In the genomic region with DNA sequence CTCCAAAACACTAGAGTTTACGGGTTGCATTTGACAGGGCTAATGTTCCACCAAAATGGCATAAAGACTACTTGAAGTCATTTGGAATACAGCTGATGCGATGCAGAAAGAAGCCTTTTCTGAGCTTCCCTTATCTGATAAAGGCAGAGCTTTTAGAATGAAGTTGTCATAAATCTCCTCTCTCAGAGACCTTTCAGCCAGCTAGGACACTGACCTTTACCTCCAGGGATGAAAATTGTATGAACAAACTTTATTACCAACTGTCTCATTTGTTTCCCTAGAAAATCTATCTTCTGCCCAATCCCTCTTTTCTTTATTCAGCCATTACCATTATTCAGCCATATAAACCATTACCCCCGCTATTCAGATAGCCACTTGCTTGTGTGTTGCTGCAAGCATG, we compare ENCODE assay signal across 15 cellular contexts. TPM values are rescaled to one million over a fixed set of nuclear protein-coding genes. Genes with fewer than 3 reads are reported as not detected.
DNase-seq lines count a peak whose midpoint lies in the region; ATAC-seq and TF ChIP-seq lines count a peak whose summit lies in the region.
"Had no signal": no experiment of that assay in that cellular context is flagged by ENCODE, and none has a peak within 500 bp of the region (broad histone marks: within the 10 kb centered on the region; RNA-seq: fewer than 3 reads in every experiment).

No MANE protein-coding gene starts in this region.

- TF ChIP-seq POLR2A in IMR-90 (IDR thresholded peaks at IDR 0.05; ENCODE audit: low read depth, low read length) (no peak), breast epithelium (IDR thresholded peaks at IDR 0.05) (no peak)

- no peak overlapping the region for H2BK120ac ChIP-seq in IMR-90 (ENCODE audit: low read depth, low read length)

- CTCF ChIA-PET in IMR-90 (lab: Yijun Ruan, JAX) = interaction anchor here (1.0 kb wide), 1 partner anchor 86 kb away, joined by 4 read pairs; no protein-coding TSS in a partner anchor

- intact Hi-C loops in IMR-90 (cut with micrococcal nuclease) (no loop called here), breast epithelium (cut with DNase I; ENCODE audit: low total_unique reads) (no loop called here)

- in situ Hi-C loops in IMR-90 (cut with MboI; ENCODE audit: low sequenced_read_pairs) = no loop called here

- dilution Hi-C loops in IMR-90 (cut with HindIII; ENCODE audit: low sequenced_read_pairs, unreplicated experiment) = no loop called here

- H2AK5ac ChIP-seq in IMR-90 (ENCODE audit: low read depth, low read length) = no peak overlapping the region

- no peak for TF ChIP-seq CTCF in IMR-90 (conservative IDR thresholded peaks at IDR 0.05; ENCODE audit: low read depth, low read length)
- TF ChIP-seq CTCF in fibroblast of villous mesenchyme (IDR thresholded peaks at IDR 0.05; ENCODE audit: insufficient read depth, low read depth, low read length) = no peak
- TF ChIP-seq CTCF in breast epithelium (IDR thresholded peaks at IDR 0.05) = no peak

- H2AFZ ChIP-seq in IMR-90 (replicated peaks; ENCODE audit: low read length, poor library complexity) = no peak overlapping the region

- H2AK9ac ChIP-seq in IMR-90 (replicated peaks; ENCODE audit: low read depth, low read length, poor library complexity) = no peak overlapping the region

- H3K4me2 ChIP-seq in IMR-90 (ENCODE audit: low read depth, low read length) = no peak overlapping the region
- H3K4me2 ChIP-seq: A549 had no signal

- no peak overlapping the region for H4K91ac ChIP-seq in IMR-90 (ENCODE audit: insufficient read depth, low read depth, low read length)

- no peak overlapping the region for H3K4me3 ChIP-seq in IMR-90 (ENCODE audit: insufficient read depth, low read depth, low read length)
- no peak overlapping the region for H3K4me3 ChIP-seq in fibroblast of villous mesenchyme (ENCODE audit: low read depth, low read length)
- H3K4me3 ChIP-seq in breast epithelium = no peak overlapping the region
- H3K4me3 ChIP-seq: A549, GM23248 had no signal

- TF ChIP-seq RAD21 in IMR-90 (IDR thresholded peaks at IDR 0.05; ENCODE audit: low read length) = no peak

- H2BK15ac ChIP-seq in IMR-90 (ENCODE audit: low read depth, low read length) = no peak overlapping the region

- no peak overlapping the region for H2BK20ac ChIP-seq in IMR-90 (ENCODE audit: low read depth, low read length)

- H3K27me3 ChIP-seq in IMR-90 (ENCODE audit: control insufficient read depth, insufficient read depth, low read length) = no peaks in the 10 kb centered on the region
- H3K27me3 ChIP-seq in breast epithelium = no peaks in the 10 kb centered on the region

- H3K4me1 ChIP-seq in IMR-90 (ENCODE audit: control insufficient read depth, insufficient read depth, low read length) = peaks cover 6% of the 10 kb centered on the region; the same call in 1 of the 2 replicates
- H3K4me1 ChIP-seq in breast epithelium = no peaks in the 10 kb centered on the region

- no peak overlapping the region for H3K27ac ChIP-seq in IMR-90 (ENCODE audit: insufficient read depth, low read length)
- H3K27ac ChIP-seq in breast epithelium = no peak overlapping the region
- H3K27ac ChIP-seq: A549, C4-2B had no signal

- H3K18ac ChIP-seq in IMR-90 (ENCODE audit: low read depth, low read length) = no peak overlapping the region

- no peaks in the 10 kb centered on the region for H4K20me1 ChIP-seq in IMR-90 (ENCODE audit: insufficient read depth, low read length)

- ATAC-seq in IMR-90 (ENCODE audit: low read depth) = no peak
- peak; percentile 11; the same call in 1 of the 3 replicates for ATAC-seq in SK-N-SH treated with all-trans-retinoic acid at 6 μM for 48 hours
- ATAC-seq in esophagus mucosa = no peak
- ATAC-seq: A549 had no signal

- no peak overlapping the region for H4K8ac ChIP-seq in IMR-90 (ENCODE audit: low read depth in 2 of 2, low read length in 2 of 2)

- no peak overlapping the region for H3K56ac ChIP-seq in IMR-90 (ENCODE audit: extremely low read depth, insufficient read depth, low read length)

- H3K9me1 ChIP-seq in IMR-90 (ENCODE audit: insufficient read depth, low read length) = peaks cover 9% of the 10 kb centered on the region

- DNase-seq in IMR-90 = no peak
- DNase-seq in fibroblast of villous mesenchyme (ENCODE audit: low read depth) = peak; percentile 10
- no peak for DNase-seq in activated T-cell treated with anti-CD3 and anti-CD28 coated beads, Interleukin-2, amount 50 U/mL, for 1 hour
- no peak for DNase-seq in breast epithelium (ENCODE audit: low spot score in 2 of 2)
- no peak for DNase-seq in NCI-H526 treated with DMSO at 0.1 percent for 48 hours (lab: John Stamatoyannopoulos, UW)
- DNase-seq: AML-193; Caco-2; CD4-positive, alpha-beta T cell; GDM1; GM23248; H9 had no signal

- H3K36me3 ChIP-seq in IMR-90 (ENCODE audit: control insufficient read depth, insufficient read depth, low read length) (no peaks in the 10 kb centered on the region), breast epithelium (no peaks in the 10 kb centered on the region)

- 0 out of 2 replicates have a peak overlapping the region, but pooled peaks have one; percentile 7 for H3K14ac ChIP-seq in IMR-90 (replicated peaks; ENCODE audit: low read depth, low read length)

- no peak overlapping the region for H2BK5ac ChIP-seq in IMR-90 (ENCODE audit: low read depth, low read length, poor library complexity, severe bottlenecking)

- H4K5ac ChIP-seq in IMR-90 (ENCODE audit: low read depth, low read length) = no peak overlapping the region

- H3K23ac ChIP-seq in IMR-90 (ENCODE audit: low read depth, low read length) = no peak overlapping the region

- H3K9ac ChIP-seq in IMR-90 (ENCODE audit: low read depth, low read length) = no peak overlapping the region
- H3K9ac ChIP-seq: GM23248 had no signal

- 83% methylated on average over 2 of the region's 3 CpGs; no CpG with 5 or more reads in 1 of the 2 experiments for WGBS in IMR-90 (ENCODE audit: extremely low coverage in 2 of 2, insufficient read length in 1 of 2), 2 experiments

- no peak overlapping the region for H3K4ac ChIP-seq in IMR-90 (ENCODE audit: low read depth, low read length)

- H3K9me3 ChIP-seq in IMR-90 (ENCODE audit: control insufficient read depth, insufficient read depth, low read length) (no peaks in the 10 kb centered on the region), breast epithelium (no peaks in the 10 kb centered on the region)
- H3K9me3 ChIP-seq: A549, Caco-2 had no signal

- H3K79me1 ChIP-seq in IMR-90 (ENCODE audit: low read depth in 1 of 2, low read length in 2 of 2) = no peaks in the 10 kb centered on the region

- POLR2A ChIA-PET in IMR-90 (lab: Charles Lee; ENCODE audit: unreplicated experiment) = no interaction called here

- no TSS peak for BruUV-seq in IMR-90 (replicated peaks; lab: Mats Ljungman, UMichigan)

TF ChIP-seq in IMR-90, 13 proteins besides CTCF, POLR2A, EP300 and RAD21 (continues in another document):
- TF ChIP-seq, protein P1, sequence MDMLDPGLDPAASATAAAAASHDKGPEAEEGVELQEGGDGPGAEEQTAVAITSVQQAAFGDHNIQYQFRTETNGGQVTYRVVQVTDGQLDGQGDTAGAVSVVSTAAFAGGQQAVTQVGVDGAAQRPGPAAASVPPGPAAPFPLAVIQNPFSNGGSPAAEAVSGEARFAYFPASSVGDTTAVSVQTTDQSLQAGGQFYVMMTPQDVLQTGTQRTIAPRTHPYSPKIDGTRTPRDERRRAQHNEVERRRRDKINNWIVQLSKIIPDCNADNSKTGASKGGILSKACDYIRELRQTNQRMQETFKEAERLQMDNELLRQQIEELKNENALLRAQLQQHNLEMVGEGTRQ (IDR thresholded peaks at IDR 0.05; ENCODE audit: low read depth, low read length) = no peak
- TF ChIP-seq CEBPB (IDR thresholded peaks at IDR 0.05; ENCODE audit: low read depth, low read length) (no peak), FOS (IDR thresholded peaks at IDR 0.05; ENCODE audit: low read depth, low read length) (no peak), SMC3 (IDR thresholded peaks at IDR 0.05; ENCODE audit: low read depth, low read length) (no peak), MXI1 (IDR thresholded peaks at IDR 0.05; ENCODE audit: borderline replicate concordance, low read depth, low read length) (no peak), RCOR1 (IDR thresholded peaks at IDR 0.05; ENCODE audit: insufficient replicate concordance, low read length) (no peak), NFE2L2 (IDR thresholded peaks at IDR 0.05; ENCODE audit: low read depth, low read length) (no peak), CHD1 (IDR thresholded peaks at IDR 0.05; ENCODE audit: low read depth, low read length) (no peak)

TF ChIP-seq in SK-N-SH treated with all-trans-retinoic acid at 6 μM for 48 hours, 23 proteins besides CTCF, POLR2A, EP300 and RAD21 (continues in another document):
- TF ChIP-seq ZNF8 (CRISPR knock-in tag; IDR thresholded peaks at IDR 0.05) (no peak), GLIS3 (CRISPR knock-in tag; IDR thresholded peaks at IDR 0.05) (no peak), ARNTL (CRISPR knock-in tag; IDR thresholded peaks at IDR 0.05; ENCODE audit: borderline replicate concordance, low read depth) (no peak), ISL1 (CRISPR knock-in tag; IDR thresholded peaks at IDR 0.05) (no peak), PPARA (CRISPR knock-in tag; IDR thresholded peaks at IDR 0.05; ENCODE audit: borderline replicate concordance) (no peak), ZFP3 (CRISPR knock-in tag; IDR thresholded peaks at IDR 0.05) (no peak)
- TF ChIP-seq, protein P2, sequence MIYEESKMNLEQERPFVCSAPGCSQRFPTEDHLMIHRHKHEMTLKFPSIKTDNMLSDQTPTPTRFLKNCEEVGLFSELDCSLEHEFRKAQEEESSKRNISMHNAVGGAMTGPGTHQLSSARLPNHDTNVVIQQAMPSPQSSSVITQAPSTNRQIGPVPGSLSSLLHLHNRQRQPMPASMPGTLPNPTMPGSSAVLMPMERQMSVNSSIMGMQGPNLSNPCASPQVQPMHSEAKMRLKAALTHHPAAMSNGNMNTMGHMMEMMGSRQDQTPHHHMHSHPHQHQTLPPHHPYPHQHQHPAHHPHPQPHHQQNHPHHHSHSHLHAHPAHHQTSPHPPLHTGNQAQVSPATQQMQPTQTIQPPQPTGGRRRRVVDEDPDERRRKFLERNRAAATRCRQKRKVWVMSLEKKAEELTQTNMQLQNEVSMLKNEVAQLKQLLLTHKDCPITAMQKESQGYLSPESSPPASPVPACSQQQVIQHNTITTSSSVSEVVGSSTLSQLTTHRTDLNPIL (CRISPR knock-in tag; IDR thresholded peaks at IDR 0.05; ENCODE audit: low read depth) = no peak

RNA-seq across cellular contexts. Expression of a gene that starts 29.8 kb away (rescaled TPM):
- total RNA-seq in IMR-90 (2012; rRNA removed) (39.7 and 48.8 TPM in 2 replicates), fibroblast of villous mesenchyme (20.6 and 27.2 TPM in 2 replicates), breast epithelium (10 to 100 TPM; 17.1 to 28.7 (median 20.3) TPM), esophagus mucosa (12.6 TPM)
- 20.9 and 22.6 TPM in 2 replicates for polyA plus RNA-seq in IMR-90 (2012; rRNA removed)
- 3.3 and 3.4 TPM in 2 replicates for polyA plus RNA-seq in IMR-90 (2012; cell fraction: cytosol; rRNA removed)
- 1.4 and 14.5 TPM in 2 replicates for polyA plus RNA-seq in IMR-90 (2012; cell fraction: nucleus; rRNA removed; ENCODE audit: low replicate concordance)

RNA-seq across cellular contexts. Expression of a gene that starts 41.3 kb away (rescaled TPM):
- 10.0 and 10.3 TPM in 2 replicates for total RNA-seq in IMR-90 (2012; rRNA removed)
- polyA plus RNA-seq in IMR-90 (2012; rRNA removed) = 3.2 and 4.0 TPM in 2 replicates
- polyA plus RNA-seq in IMR-90 (2012; cell fraction: cytosol; rRNA removed) = 1.6 and 1.8 TPM in 2 replicates
- 0.94 and 4.1 TPM in 2 replicates for polyA plus RNA-seq in IMR-90 (2012; cell fraction: nucleus; rRNA removed; ENCODE audit: low replicate concordance)
- 17.7 and 58.9 TPM in 2 replicates for total RNA-seq in fibroblast of villous mesenchyme
- total RNA-seq in breast epithelium = 10 to 100 TPM; 11.7 to 44.2 (median 34.7) TPM
- total RNA-seq in esophagus mucosa = 27.5 TPM
